In the genomic region with DNA sequence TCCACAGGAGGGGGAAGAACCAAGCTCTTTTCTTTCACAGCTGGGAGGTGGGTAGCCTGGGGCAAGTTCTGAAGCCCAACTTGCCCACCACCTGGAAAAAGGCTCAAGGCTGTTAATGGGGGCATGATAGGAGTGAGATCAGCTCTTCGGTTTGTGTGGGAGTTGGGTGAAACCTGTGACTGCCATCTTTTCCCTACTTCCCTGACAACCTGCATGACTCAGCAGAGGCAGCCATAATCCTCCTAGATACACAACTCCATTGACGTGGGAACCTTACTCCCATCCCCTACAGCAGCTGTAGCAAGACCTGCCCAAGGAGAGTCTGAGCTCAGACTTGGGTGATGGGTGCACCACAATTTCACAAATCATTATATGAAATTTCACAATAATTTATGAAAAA, we compare ENCODE assay signal across 2 cellular contexts.
A peak's percentile ranks its signal among the peaks of the same experiment; 100 is the strongest.
TF ChIP-seq lines count a peak whose summit lies in the region.

No MANE protein-coding gene starts in this region.

TF ChIP-seq in GM23338, 12 proteins besides CTCF, POLR2A, EP300 and RAD21 (continues in another document):
- no peak for TF ChIP-seq ZNF331 (CRISPR knock-in tag; IDR thresholded peaks at IDR 0.05; ENCODE audit: low read depth)
- TF ChIP-seq, protein P1, sequence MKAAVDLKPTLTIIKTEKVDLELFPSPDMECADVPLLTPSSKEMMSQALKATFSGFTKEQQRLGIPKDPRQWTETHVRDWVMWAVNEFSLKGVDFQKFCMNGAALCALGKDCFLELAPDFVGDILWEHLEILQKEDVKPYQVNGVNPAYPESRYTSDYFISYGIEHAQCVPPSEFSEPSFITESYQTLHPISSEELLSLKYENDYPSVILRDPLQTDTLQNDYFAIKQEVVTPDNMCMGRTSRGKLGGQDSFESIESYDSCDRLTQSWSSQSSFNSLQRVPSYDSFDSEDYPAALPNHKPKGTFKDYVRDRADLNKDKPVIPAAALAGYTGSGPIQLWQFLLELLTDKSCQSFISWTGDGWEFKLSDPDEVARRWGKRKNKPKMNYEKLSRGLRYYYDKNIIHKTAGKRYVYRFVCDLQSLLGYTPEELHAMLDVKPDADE (IDR thresholded peaks at IDR 0.05) = no peak
- TF ChIP-seq EZH2phosphoT487 (IDR thresholded peaks at IDR 0.05; ENCODE audit: unreplicated experiment) = no peak
- TF ChIP-seq EZH2 (IDR thresholded peaks at IDR 0.05; ENCODE audit: low read depth, unreplicated experiment) = no peak
- TF ChIP-seq, protein P2, sequence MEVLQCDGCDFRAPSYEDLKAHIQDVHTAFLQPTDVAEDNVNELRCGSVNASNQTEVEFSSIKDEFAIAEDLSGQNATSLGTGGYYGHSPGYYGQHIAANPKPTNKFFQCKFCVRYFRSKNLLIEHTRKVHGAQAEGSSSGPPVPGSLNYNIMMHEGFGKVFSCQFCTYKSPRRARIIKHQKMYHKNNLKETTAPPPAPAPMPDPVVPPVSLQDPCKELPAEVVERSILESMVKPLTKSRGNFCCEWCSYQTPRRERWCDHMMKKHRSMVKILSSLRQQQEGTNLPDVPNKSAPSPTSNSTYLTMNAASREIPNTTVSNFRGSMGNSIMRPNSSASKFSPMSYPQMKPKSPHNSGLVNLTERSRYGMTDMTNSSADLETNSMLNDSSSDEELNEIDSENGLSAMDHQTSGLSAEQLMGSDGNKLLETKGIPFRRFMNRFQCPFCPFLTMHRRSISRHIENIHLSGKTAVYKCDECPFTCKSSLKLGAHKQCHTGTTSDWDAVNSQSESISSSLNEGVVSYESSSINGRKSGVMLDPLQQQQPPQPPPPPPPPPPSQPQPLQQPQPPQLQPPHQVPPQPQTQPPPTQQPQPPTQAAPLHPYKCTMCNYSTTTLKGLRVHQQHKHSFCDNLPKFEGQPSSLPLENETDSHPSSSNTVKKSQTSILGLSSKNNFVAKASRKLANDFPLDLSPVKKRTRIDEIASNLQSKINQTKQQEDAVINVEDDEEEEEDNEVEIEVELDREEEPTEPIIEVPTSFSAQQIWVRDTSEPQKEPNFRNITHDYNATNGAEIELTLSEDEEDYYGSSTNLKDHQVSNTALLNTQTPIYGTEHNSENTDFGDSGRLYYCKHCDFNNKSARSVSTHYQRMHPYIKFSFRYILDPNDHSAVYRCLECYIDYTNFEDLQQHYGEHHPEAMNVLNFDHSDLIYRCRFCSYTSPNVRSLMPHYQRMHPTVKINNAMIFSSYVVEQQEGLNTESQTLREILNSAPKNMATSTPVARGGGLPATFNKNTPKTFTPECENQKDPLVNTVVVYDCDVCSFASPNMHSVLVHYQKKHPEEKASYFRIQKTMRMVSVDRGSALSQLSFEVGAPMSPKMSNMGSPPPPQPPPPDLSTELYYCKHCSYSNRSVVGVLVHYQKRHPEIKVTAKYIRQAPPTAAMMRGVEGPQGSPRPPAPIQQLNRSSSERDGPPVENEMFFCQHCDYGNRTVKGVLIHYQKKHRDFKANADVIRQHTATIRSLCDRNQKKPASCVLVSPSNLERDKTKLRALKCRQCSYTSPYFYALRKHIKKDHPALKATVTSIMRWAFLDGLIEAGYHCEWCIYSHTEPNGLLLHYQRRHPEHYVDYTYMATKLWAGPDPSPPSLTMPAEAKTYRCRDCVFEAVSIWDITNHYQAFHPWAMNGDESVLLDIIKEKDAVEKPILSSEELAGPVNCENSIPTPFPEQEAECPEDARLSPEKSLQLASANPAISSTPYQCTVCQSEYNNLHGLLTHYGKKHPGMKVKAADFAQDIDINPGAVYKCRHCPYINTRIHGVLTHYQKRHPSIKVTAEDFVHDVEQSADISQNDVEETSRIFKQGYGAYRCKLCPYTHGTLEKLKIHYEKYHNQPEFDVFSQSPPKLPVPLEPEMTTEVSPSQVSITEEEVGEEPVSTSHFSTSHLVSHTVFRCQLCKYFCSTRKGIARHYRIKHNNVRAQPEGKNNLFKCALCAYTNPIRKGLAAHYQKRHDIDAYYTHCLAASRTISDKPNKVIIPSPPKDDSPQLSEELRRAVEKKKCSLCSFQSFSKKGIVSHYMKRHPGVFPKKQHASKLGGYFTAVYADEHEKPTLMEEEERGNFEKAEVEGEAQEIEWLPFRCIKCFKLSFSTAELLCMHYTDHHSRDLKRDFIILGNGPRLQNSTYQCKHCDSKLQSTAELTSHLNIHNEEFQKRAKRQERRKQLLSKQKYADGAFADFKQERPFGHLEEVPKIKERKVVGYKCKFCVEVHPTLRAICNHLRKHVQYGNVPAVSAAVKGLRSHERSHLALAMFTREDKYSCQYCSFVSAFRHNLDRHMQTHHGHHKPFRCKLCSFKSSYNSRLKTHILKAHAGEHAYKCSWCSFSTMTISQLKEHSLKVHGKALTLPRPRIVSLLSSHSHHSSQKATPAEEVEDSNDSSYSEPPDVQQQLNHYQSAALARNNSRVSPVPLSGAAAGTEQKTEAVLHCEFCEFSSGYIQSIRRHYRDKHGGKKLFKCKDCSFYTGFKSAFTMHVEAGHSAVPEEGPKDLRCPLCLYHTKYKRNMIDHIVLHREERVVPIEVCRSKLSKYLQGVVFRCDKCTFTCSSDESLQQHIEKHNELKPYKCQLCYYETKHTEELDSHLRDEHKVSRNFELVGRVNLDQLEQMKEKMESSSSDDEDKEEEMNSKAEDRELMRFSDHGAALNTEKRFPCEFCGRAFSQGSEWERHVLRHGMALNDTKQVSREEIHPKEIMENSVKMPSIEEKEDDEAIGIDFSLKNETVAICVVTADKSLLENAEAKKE (CRISPR knock-in tag; IDR thresholded peaks at IDR 0.05) = no peak
- TF ChIP-seq POLR2AphosphoS5 (IDR thresholded peaks at IDR 0.05; ENCODE audit: low read depth) = no peak
- TF ChIP-seq, protein P3, sequence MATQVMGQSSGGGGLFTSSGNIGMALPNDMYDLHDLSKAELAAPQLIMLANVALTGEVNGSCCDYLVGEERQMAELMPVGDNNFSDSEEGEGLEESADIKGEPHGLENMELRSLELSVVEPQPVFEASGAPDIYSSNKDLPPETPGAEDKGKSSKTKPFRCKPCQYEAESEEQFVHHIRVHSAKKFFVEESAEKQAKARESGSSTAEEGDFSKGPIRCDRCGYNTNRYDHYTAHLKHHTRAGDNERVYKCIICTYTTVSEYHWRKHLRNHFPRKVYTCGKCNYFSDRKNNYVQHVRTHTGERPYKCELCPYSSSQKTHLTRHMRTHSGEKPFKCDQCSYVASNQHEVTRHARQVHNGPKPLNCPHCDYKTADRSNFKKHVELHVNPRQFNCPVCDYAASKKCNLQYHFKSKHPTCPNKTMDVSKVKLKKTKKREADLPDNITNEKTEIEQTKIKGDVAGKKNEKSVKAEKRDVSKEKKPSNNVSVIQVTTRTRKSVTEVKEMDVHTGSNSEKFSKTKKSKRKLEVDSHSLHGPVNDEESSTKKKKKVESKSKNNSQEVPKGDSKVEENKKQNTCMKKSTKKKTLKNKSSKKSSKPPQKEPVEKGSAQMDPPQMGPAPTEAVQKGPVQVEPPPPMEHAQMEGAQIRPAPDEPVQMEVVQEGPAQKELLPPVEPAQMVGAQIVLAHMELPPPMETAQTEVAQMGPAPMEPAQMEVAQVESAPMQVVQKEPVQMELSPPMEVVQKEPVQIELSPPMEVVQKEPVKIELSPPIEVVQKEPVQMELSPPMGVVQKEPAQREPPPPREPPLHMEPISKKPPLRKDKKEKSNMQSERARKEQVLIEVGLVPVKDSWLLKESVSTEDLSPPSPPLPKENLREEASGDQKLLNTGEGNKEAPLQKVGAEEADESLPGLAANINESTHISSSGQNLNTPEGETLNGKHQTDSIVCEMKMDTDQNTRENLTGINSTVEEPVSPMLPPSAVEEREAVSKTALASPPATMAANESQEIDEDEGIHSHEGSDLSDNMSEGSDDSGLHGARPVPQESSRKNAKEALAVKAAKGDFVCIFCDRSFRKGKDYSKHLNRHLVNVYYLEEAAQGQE (IDR thresholded peaks at IDR 0.05; ENCODE audit: unreplicated experiment) = no peak
- TF ChIP-seq ZNF114 (CRISPR knock-in tag; IDR thresholded peaks at IDR 0.05) = no peak
- no peak for TF ChIP-seq JUNB (IDR thresholded peaks at IDR 0.05; ENCODE audit: unreplicated experiment)
- no peak for TF ChIP-seq NANOG (IDR thresholded peaks at IDR 0.05; ENCODE audit: borderline replicate concordance)

TF ChIP-seq in K562, 482 proteins besides CTCF, POLR2A, EP300 and RAD21:
- TF ChIP-seq NFE2 (IDR thresholded peaks at IDR 0.05; ENCODE audit: low read depth) (peak; percentile 66), NCOA4 (IDR thresholded peaks at IDR 0.05; ENCODE audit: partially characterized antibody) (no peak), YY1 (IDR thresholded peaks at IDR 0.05; ENCODE audit: borderline replicate concordance in 1 of 3, control insufficient read depth in 1 of 3, extremely low read depth in 1 of 3, insufficient read depth in 3 of 3, insufficient read length in 1 of 3, insufficient replicate concordance in 2 of 3, low read depth in 1 of 3, low read length in 2 of 3) (peak in 1 of 3 experiments; percentile 62), C11orf30 (IDR thresholded peaks at IDR 0.05; ENCODE audit: low read depth) (peak; percentile 40), MAFG (tag; conservative IDR thresholded peaks at IDR 0.05) (0 out of 2 replicates have a peak, but pooled peaks have one; percentile 33), KAT8 (IDR thresholded peaks at IDR 0.05; ENCODE audit: low read depth) (no peak), RHOXF2B (CRISPR knock-in tag; conservative IDR thresholded peaks at IDR 0.05) (no peak), ZNF316 (IDR thresholded peaks at IDR 0.05) (peak; percentile 53; the same call in 1 of the 2 replicates), CEBPB (tag; IDR thresholded peaks at IDR 0.05) (peak; percentile 39; the same call in 1 of the 2 replicates), DMBX1 (CRISPR knock-in tag; IDR thresholded peaks at IDR 0.05; ENCODE audit: borderline replicate concordance) (peak; percentile 64; the same call in 1 of the 2 replicates), ZFP36 (IDR thresholded peaks at IDR 0.05; ENCODE audit: low read depth, low read length, partially characterized antibody) (peak; percentile 56), KDM1A (IDR thresholded peaks at IDR 0.05) (no peak), RFX1 (IDR thresholded peaks at IDR 0.05) (peak; percentile 20; the same call in 1 of the 2 replicates), NR2F6 (CRISPR knock-in tag; IDR thresholded peaks at IDR 0.05) (no peak)
